Comparison of ENCODE assay signal across 2 cellular contexts in genomic region chr19:43713208-43713607, GRCh38.
TF ChIP-seq lines count a peak whose summit lies in the region.

No MANE protein-coding gene starts in this region.

TF ChIP-seq in IMR-90, 13 proteins besides CTCF, POLR2A, EP300 and RAD21:
- no peak for TF ChIP-seq CHD1 (IDR thresholded peaks at IDR 0.05; ENCODE audit: low read depth, low read length)
- TF ChIP-seq FOS (IDR thresholded peaks at IDR 0.05; ENCODE audit: low read depth, low read length), result no peak
- TF ChIP-seq USF2 (IDR thresholded peaks at IDR 0.05; ENCODE audit: low read depth, low read length), result no peak
- no peak for TF ChIP-seq MAZ (IDR thresholded peaks at IDR 0.05; ENCODE audit: borderline replicate concordance, low read depth, low read length)
- no peak for TF ChIP-seq RCOR1 (IDR thresholded peaks at IDR 0.05; ENCODE audit: insufficient replicate concordance, low read length)
- TF ChIP-seq MAFK (IDR thresholded peaks at IDR 0.05; ENCODE audit: low read depth, low read length), result no peak
- no peak for TF ChIP-seq NFE2L2 (IDR thresholded peaks at IDR 0.05; ENCODE audit: low read depth, low read length)
- no peak for TF ChIP-seq MXI1 (IDR thresholded peaks at IDR 0.05; ENCODE audit: borderline replicate concordance, low read depth, low read length)
- TF ChIP-seq RFX5 (IDR thresholded peaks at IDR 0.05; ENCODE audit: low read depth, low read length), result no peak
- no peak for TF ChIP-seq SMC3 (IDR thresholded peaks at IDR 0.05; ENCODE audit: low read depth, low read length)
- no peak for TF ChIP-seq ELK1 (IDR thresholded peaks at IDR 0.05; ENCODE audit: borderline replicate concordance, low read depth, low read length)
- TF ChIP-seq BHLHE40 (IDR thresholded peaks at IDR 0.05; ENCODE audit: low read depth, low read length), result no peak
TF ChIP-seq in IMR-90: peak in this region for 0.

TF ChIP-seq in H1, 55 proteins besides CTCF, POLR2A, EP300 and RAD21:
- TF ChIP-seq TBP (IDR thresholded peaks at IDR 0.05; ENCODE audit: low read depth, low read length), result no peak
- TF ChIP-seq POU5F1 (IDR thresholded peaks at IDR 0.05; ENCODE audit: low read depth, low read length), result no peak
- no peak for TF ChIP-seq HDAC6 (IDR thresholded peaks at IDR 0.05; ENCODE audit: low read depth, low read length)
- TF ChIP-seq JUN (IDR thresholded peaks at IDR 0.05; ENCODE audit: low read depth, low read length), result no peak
- TF ChIP-seq YY1 (IDR thresholded peaks at IDR 0.05; ENCODE audit: low read depth, low read length), result no peak
- TF ChIP-seq SUZ12 (IDR thresholded peaks at IDR 0.05; ENCODE audit: low read length), result no peak
- no peak for TF ChIP-seq NRF1 (IDR thresholded peaks at IDR 0.05; ENCODE audit: low read depth, low read length)
- no peak for TF ChIP-seq FOSL1 (IDR thresholded peaks at IDR 0.05; ENCODE audit: insufficient read depth, low read depth, low read length)
TF ChIP-seq in H1: peak in this region for 0.
